In the genomic region with DNA sequence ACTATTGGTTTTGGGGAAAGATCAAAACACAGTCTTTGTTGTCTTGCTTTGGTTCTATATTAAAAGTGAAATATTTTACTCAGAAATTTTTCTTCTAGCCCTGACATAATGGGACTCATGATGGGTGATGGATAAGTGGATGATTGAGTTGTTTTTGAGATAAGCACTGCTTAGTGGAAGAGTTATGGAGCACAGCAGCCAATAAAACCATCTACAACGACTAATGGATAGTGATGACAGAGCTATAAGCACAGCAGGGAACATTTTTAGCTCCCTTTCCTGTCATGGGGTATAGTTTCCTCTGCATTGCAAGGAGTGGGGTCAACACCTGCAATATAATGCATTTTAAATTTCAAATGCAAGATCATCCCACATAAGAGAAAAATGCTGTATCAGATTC, we compare ENCODE assay signal across 25 cellular contexts.
"Had no signal": no experiment of that assay in that cellular context is flagged by ENCODE, and none has a peak within 500 bp of the region (broad histone marks: within the 10 kb centered on the region; RNA-seq: fewer than 3 reads in every experiment).

No MANE protein-coding gene starts in this region.

- ATAC-seq: activated CD4-positive, alpha-beta T cell treated with anti-CD3 and anti-CD28 coated beads for 36 hours; Right ventricle myocardium inferior had no signal

- H3K4me1 ChIP-seq: adrenal gland, colonic mucosa had no signal

- DNase-seq: activated CD4-positive, alpha-beta memory T cell treated with anti-CD3 and anti-CD28 coated beads, Interleukin-2, amount 10 ng/mL, durations not matched to agents 7 days and 5 days; activated CD4-positive, alpha-beta T cell treated with anti-CD3 and anti-CD28 coated beads for 36 hours; activated CD4-positive, alpha-beta T cell treated with anti-CD3 and anti-CD28 coated beads, Interleukin-2, amount 50 U/mL, for 1 hour; activated CD8-positive, alpha-beta memory T cell treated with anti-CD3 and anti-CD28 coated beads, Interleukin-2, amount 50 U/mL, for 4 hours; activated naive CD4-positive, alpha-beta T cell treated with anti-CD3 and anti-CD28 coated beads, Interleukin-2, amount 50 U/mL, for 16 hours; activated naive CD8-positive, alpha-beta T cell treated with anti-CD3 and anti-CD28 coated beads, Interleukin-2, amount 10 ng/mL, durations not matched to agents 7 days and 5 days; activated T-cell treated with anti-CD3 and anti-CD28 coated beads, Interleukin-2, amount 50 U/mL, for 1 hour; adrenal gland; anterior cingulate cortex; caudate nucleus; colonic mucosa; MG63; MV-4-11; NCI-H1092 treated with DMSO at 0.1 percent for 48 hours; NCI-H146; NCI-H2029; NCI-H2107; NCI-H446 treated with DMSO at 0.1 percent for 48 hours; NCI-H524 treated with DMSO at 0.1 percent for 48 hours; NCI-H82; RPMI8226; SK-N-SH; T-helper 1 cell; WERI-Rb-1 had no signal

- H3K9me3 ChIP-seq: adrenal gland, colonic mucosa, MG63, SK-N-SH had no signal

- H3K27ac ChIP-seq: adrenal gland, colonic mucosa, WERI-Rb-1 had no signal

- H3K4me3 ChIP-seq: adrenal gland, colonic mucosa, MG63 had no signal

- H3K9me2 ChIP-seq: SK-N-SH had no signal

- H3K9ac ChIP-seq: SK-N-SH had no signal

- H3K27me3 ChIP-seq: adrenal gland, colonic mucosa, MG63 had no signal

- H3K36me3 ChIP-seq: adrenal gland, colonic mucosa, MG63, WERI-Rb-1 had no signal

- H3K4me2 ChIP-seq: SK-N-SH had no signal
